In the genomic region with DNA sequence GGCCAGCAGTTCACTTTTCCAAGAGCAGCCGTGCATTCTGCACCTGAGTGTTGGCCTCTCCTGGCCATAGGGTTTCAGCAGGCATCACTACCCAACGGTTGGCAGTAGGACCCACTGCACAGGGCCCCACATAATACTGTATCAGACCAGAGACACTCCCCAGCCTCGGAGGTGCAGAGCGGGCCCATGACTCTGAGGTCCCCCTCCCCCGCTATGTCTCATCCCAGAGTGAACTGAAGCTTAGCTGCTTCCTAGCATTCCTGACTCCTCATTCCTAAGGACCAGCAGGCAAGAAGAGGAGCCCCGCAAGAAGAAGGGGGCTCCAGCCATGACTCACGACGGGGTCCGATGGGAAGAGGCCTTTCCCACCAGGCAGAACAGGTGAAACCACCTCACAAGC, we compare ENCODE assay signal across 18 cellular contexts.
A peak's percentile ranks its signal among the peaks of the same experiment; 100 is the strongest.
DNase-seq lines count a peak whose midpoint lies in the region; ATAC-seq and TF ChIP-seq lines count a peak whose summit lies in the region.
"Had no signal": no experiment of that assay in that cellular context is flagged by ENCODE, and none has a peak within 500 bp of the region (broad histone marks: within the 10 kb centered on the region; RNA-seq: fewer than 3 reads in every experiment).

No MANE protein-coding gene starts in this region.

- H3K36me3 ChIP-seq in iPS-18a (ENCODE audit: control insufficient read depth, low read depth, low read length) (no peaks in the 10 kb centered on the region), Karpas-422 (ENCODE audit: insufficient read depth, low read length) (no peaks in the 10 kb centered on the region), mesenchymal stem cell (ENCODE audit: control insufficient read depth in 1 of 2, insufficient read depth in 2 of 2, low read depth in 1 of 2, low read length in 2 of 2) (peaks cover 8 to 34% of the 10 kb centered on the region in 2 experiments), ovary (no peaks in the 10 kb centered on the region)

- no peak overlapping the region for H2AK5ac ChIP-seq in mesenchymal stem cell (ENCODE audit: low read length, severe bottlenecking)

- no peak overlapping the region for H2BK15ac ChIP-seq in mesenchymal stem cell (ENCODE audit: low read depth, poor library complexity, severe bottlenecking)

- no peak overlapping the region for H2BK12ac ChIP-seq in mesenchymal stem cell (ENCODE audit: low read length in 2 of 2)

- no peaks in the 10 kb centered on the region for H3K9me3 ChIP-seq in iPS-18a (ENCODE audit: control insufficient read depth, low read depth, low read length)
- H3K9me3 ChIP-seq in Karpas-422 (ENCODE audit: low read length) = no peaks in the 10 kb centered on the region
- peaks cover 6% of the 10 kb centered on the region for H3K9me3 ChIP-seq in mesenchymal stem cell (ENCODE audit: control insufficient read depth, low read length)
- no peaks in the 10 kb centered on the region for H3K9me3 ChIP-seq in ovary

- H3K27me3 ChIP-seq in iPS-18a (ENCODE audit: control insufficient read depth, insufficient read depth, low read length) (no peaks in the 10 kb centered on the region), Karpas-422 (ENCODE audit: low read length) (no peaks in the 10 kb centered on the region), mesenchymal stem cell (ENCODE audit: control insufficient read depth in 1 of 2, insufficient read depth in 1 of 2, low read length in 2 of 2) (no peaks in the 10 kb centered on the region), ovary (no peaks in the 10 kb centered on the region)

- TF ChIP-seq CTCF in WTC11 (IDR thresholded peaks at IDR 0.05) (no peak), coronary artery (IDR thresholded peaks at IDR 0.05) (no peak), ovary (IDR thresholded peaks at IDR 0.05) (no peak)

- POLR2A ChIA-PET in WTC11 (lab: Charles Lee) = interaction anchor here (0.6 kb wide), 1 partner anchor 83 kb away, joined by 9 read pairs; no protein-coding TSS in a partner anchor

- H3K4ac ChIP-seq in mesenchymal stem cell (ENCODE audit: low read depth in 1 of 2, low read length in 2 of 2) = no peak overlapping the region

- H3K4me3 ChIP-seq in coronary artery = no peak overlapping the region
- no peak overlapping the region for H3K4me3 ChIP-seq in iPS-18a (ENCODE audit: low read length)
- no peak overlapping the region for H3K4me3 ChIP-seq in Karpas-422 (ENCODE audit: low read length)
- H3K4me3 ChIP-seq in mesenchymal stem cell (ENCODE audit: insufficient read depth in 1 of 2, low read depth in 1 of 2, low read length in 2 of 2) = no peak overlapping the region
- no peak overlapping the region for H3K4me3 ChIP-seq in ovary
- H3K4me3 ChIP-seq: A549 had no signal

- peaks cover 17% of the 10 kb centered on the region for H3K36me3 Mint-ChIP-seq in WTC11

- no peak overlapping the region for H3K27ac ChIP-seq in coronary artery
- peak overlapping the region; percentile 49 for H3K27ac ChIP-seq in iPS-18a (ENCODE audit: low read length)
- H3K27ac ChIP-seq in Karpas-422 (ENCODE audit: low read length) = no peak overlapping the region
- no peak overlapping the region for H3K27ac ChIP-seq in mesenchymal stem cell (ENCODE audit: low read length, poor library complexity, severe bottlenecking)
- no peak overlapping the region for H3K27ac ChIP-seq in ovary
- H3K27ac ChIP-seq: A549, HL-60 had no signal

- no peaks in the 10 kb centered on the region for H3K9me2 ChIP-seq in Karpas-422 (replicated peaks; ENCODE audit: insufficient read depth, low read length)

- no peak overlapping the region for H4K8ac ChIP-seq in mesenchymal stem cell (ENCODE audit: low read length)

- no peak overlapping the region for H3K9ac ChIP-seq in iPS-18a (ENCODE audit: low read length)
- H3K9ac ChIP-seq in Karpas-422 (ENCODE audit: low read length) = no peak overlapping the region
- H3K9ac ChIP-seq in mesenchymal stem cell (ENCODE audit: low read length) = no peak overlapping the region

- no peak for DNase-seq in WTC11 (ENCODE audit: low spot score)
- DNase-seq in coronary artery (ENCODE audit: low spot score) = peak; percentile 35
- no peak for DNase-seq in Karpas-422
- no peak for DNase-seq in mesenchymal stem cell
- no peak for DNase-seq in ovary
- DNase-seq: CD8-positive, alpha-beta T cell; COR-L47; DMS153; DMS79 treated with DMSO at 0.1 percent for 48 hours; EL; GOT3; HCEC 1CT; HFFc6 had no signal

- CTCF ChIA-PET in WTC11 (lab: Charles Lee) = interaction anchor here (0.7 to 1.9 kb wide), 2 partner anchors 9 to 42 kb away, joined by 3 to 4 read pairs; no protein-coding TSS in a partner anchor

- H3K4me2 ChIP-seq in Karpas-422 (ENCODE audit: low read depth, low read length, poor library complexity, severe bottlenecking) = no peak overlapping the region
- H3K4me2 ChIP-seq in mesenchymal stem cell (ENCODE audit: low read length, poor library complexity, severe bottlenecking) = no peak overlapping the region
- H3K4me2 ChIP-seq: A549 had no signal

- 96% methylated on average over 9 of the region's 9 CpGs for WGBS in mesenchymal stem cell
- 96 to 98% (median 96%) methylated on average over 8 to 9 of the region's 9 CpGs for WGBS in ovary, 3 donors

- peak overlapping the region; percentile 35; the same call in 1 of the 2 replicates for H3K27ac Mint-ChIP-seq in WTC11
- H3K27ac Mint-ChIP-seq: CD14-positive monocyte; CD8-positive, alpha-beta T cell; HFFc6 had no signal

- no peak overlapping the region for H2BK5ac ChIP-seq in mesenchymal stem cell (ENCODE audit: low read depth, low read length, poor library complexity, severe bottlenecking)

- peaks cover 35% of the 10 kb centered on the region for H3K79me1 ChIP-seq in mesenchymal stem cell (replicated peaks; ENCODE audit: low read length, poor library complexity, severe bottlenecking)

- H3K4me1 ChIP-seq in iPS-18a (ENCODE audit: control insufficient read depth, low read depth, low read length) (peaks cover 14% of the 10 kb centered on the region), Karpas-422 (ENCODE audit: low read length) (no peaks in the 10 kb centered on the region), mesenchymal stem cell (ENCODE audit: control insufficient read depth, insufficient read depth, low read depth, low read length) (peaks cover 11% of the 10 kb centered on the region), ovary (ENCODE audit: insufficient read depth) (no peaks in the 10 kb centered on the region)
- H3K4me1 ChIP-seq: A549 had no signal

- H2BK120ac ChIP-seq in mesenchymal stem cell (ENCODE audit: low read depth, low read length) = no peak overlapping the region

- H3K4me3 Mint-ChIP-seq in WTC11 = no peak overlapping the region
- H3K4me3 Mint-ChIP-seq: CD14-positive monocyte; CD8-positive, alpha-beta T cell; HFFc6 had no signal

- TF ChIP-seq EP300 in ovary (IDR thresholded peaks at IDR 0.05) = no peak

- peaks cover 13% of the 10 kb centered on the region for H3K9me3 Mint-ChIP-seq in WTC11

- H4K20me1 ChIP-seq in Karpas-422 (ENCODE audit: insufficient read depth, low read depth, low read length) = no peaks in the 10 kb centered on the region

- peak overlapping the region in 1 of 2 experiments; percentile 26 for H3K23ac ChIP-seq in mesenchymal stem cell (ENCODE audit: low read length in 2 of 2)

- no peak overlapping the region for H3K18ac ChIP-seq in mesenchymal stem cell (ENCODE audit: low read depth in 1 of 2, low read length in 2 of 2)

- H4K91ac ChIP-seq in mesenchymal stem cell (ENCODE audit: low read length) = no peak overlapping the region

- H2AFZ ChIP-seq in Karpas-422 (ENCODE audit: low read length) (no peak overlapping the region), mesenchymal stem cell (ENCODE audit: low read depth, low read length) (no peak overlapping the region)

- ATAC-seq in WTC11 = peak; percentile 47; the same call in 1 of the 2 replicates
- no peak for ATAC-seq in HG02571 (IDR thresholded peaks at IDR 0.05; ENCODE audit: unreplicated experiment)
- ATAC-seq: A549; CD8-positive, alpha-beta T cell had no signal

- peaks cover 17% of the 10 kb centered on the region for H3K4me1 Mint-ChIP-seq in WTC11
- H3K4me1 Mint-ChIP-seq: CD14-positive monocyte had no signal

- intact Hi-C loops in ovary (cut with DNase I) = no loop called here

- TF ChIP-seq POLR2A in ovary (IDR thresholded peaks at IDR 0.05) = no peak

- H3K14ac ChIP-seq in mesenchymal stem cell (ENCODE audit: low read length in 2 of 2) = no peak overlapping the region

- H3K79me2 ChIP-seq in Karpas-422 (ENCODE audit: low read length) = peaks cover 63% of the 10 kb centered on the region

- no peaks in the 10 kb centered on the region for H3K27me3 Mint-ChIP-seq in WTC11 (ENCODE audit: low read depth)

TF ChIP-seq in WTC11, 78 proteins besides CTCF, POLR2A, EP300 and RAD21:
- TF ChIP-seq ZNF317 (CRISPR knock-in tag; IDR thresholded peaks at IDR 0.05; ENCODE audit: borderline replicate concordance, low read depth) (no peak), ZNF396 (CRISPR knock-in tag; IDR thresholded peaks at IDR 0.05; ENCODE audit: borderline replicate concordance) (no peak), SOX15 (CRISPR knock-in tag; IDR thresholded peaks at IDR 0.05) (no peak), GTF2I (CRISPR knock-in tag; conservative IDR thresholded peaks at IDR 0.05) (no peak), ZNF121 (CRISPR knock-in tag; IDR thresholded peaks at IDR 0.05) (no peak), PRRX2 (CRISPR knock-in tag; IDR thresholded peaks at IDR 0.05) (no peak), ELF4 (CRISPR knock-in tag; IDR thresholded peaks at IDR 0.05; ENCODE audit: low read depth) (no peak)
- TF ChIP-seq, protein P1, sequence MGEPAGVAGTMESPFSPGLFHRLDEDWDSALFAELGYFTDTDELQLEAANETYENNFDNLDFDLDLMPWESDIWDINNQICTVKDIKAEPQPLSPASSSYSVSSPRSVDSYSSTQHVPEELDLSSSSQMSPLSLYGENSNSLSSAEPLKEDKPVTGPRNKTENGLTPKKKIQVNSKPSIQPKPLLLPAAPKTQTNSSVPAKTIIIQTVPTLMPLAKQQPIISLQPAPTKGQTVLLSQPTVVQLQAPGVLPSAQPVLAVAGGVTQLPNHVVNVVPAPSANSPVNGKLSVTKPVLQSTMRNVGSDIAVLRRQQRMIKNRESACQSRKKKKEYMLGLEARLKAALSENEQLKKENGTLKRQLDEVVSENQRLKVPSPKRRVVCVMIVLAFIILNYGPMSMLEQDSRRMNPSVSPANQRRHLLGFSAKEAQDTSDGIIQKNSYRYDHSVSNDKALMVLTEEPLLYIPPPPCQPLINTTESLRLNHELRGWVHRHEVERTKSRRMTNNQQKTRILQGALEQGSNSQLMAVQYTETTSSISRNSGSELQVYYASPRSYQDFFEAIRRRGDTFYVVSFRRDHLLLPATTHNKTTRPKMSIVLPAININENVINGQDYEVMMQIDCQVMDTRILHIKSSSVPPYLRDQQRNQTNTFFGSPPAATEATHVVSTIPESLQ (CRISPR knock-in tag; IDR thresholded peaks at IDR 0.05) = no peak
